In genomic region chr1:202113690-202114300, GRCh38 we compare ENCODE assay signal across 11 cellular contexts. TPM values are rescaled to one million over a fixed set of nuclear protein-coding genes. Genes with fewer than 3 reads are reported as not detected.
A peak's percentile ranks its signal among the peaks of the same experiment; 100 is the strongest.
DNase-seq lines count a peak whose midpoint lies in the region; ATAC-seq and TF ChIP-seq lines count a peak whose summit lies in the region.
"Had no signal": no experiment of that assay in that cellular context is flagged by ENCODE, and none has a peak within 500 bp of the region (broad histone marks: within the 10 kb centered on the region; RNA-seq: fewer than 3 reads in every experiment).

No MANE protein-coding gene starts in this region.

- POLR2A ChIA-PET in MCF 10A (lab: Yijun Ruan, JAX) (interaction anchor here (0.6 to 2.7 kb wide), 12 partner anchors 19 to 130 kb away, joined by 3 to 16 read pairs (median 4); partner anchors contain the start of gene ELF3), IMR-90 (lab: Charles Lee; ENCODE audit: unreplicated experiment) (no interaction called here)

- H3K4me1 Mint-ChIP-seq in MCF 10A (ENCODE audit: insufficient read depth, unreplicated experiment): peaks cover 23% of the 10 kb centered on the region
- peaks cover 8% of the 10 kb centered on the region for H3K4me1 Mint-ChIP-seq in endothelial cell (ENCODE audit: unreplicated experiment)

- H3K4ac ChIP-seq in IMR-90 (ENCODE audit: low read depth, low read length): no peak overlapping the region

- H3K36me3 Mint-ChIP-seq in MCF 10A (ENCODE audit: insufficient read depth, unreplicated experiment) (no peaks in the 10 kb centered on the region), endothelial cell (ENCODE audit: low read depth, unreplicated experiment) (no peaks in the 10 kb centered on the region)

- no peaks in the 10 kb centered on the region for H3K9me1 ChIP-seq in IMR-90 (ENCODE audit: insufficient read depth, low read length)

- peak overlapping the region; percentile 37 for H2AK9ac ChIP-seq in IMR-90 (replicated peaks; ENCODE audit: low read depth, low read length, poor library complexity)

- H3K4me3 Mint-ChIP-seq in MCF 10A (ENCODE audit: unreplicated experiment) (no peak overlapping the region), endothelial cell (ENCODE audit: unreplicated experiment) (peak overlapping the region; percentile 48)

- H3K27me3 ChIP-seq in breast epithelium: no peaks in the 10 kb centered on the region
- 0 out of 2 replicates have a peak, but pooled peaks cover 2% of the 10 kb centered on the region for H3K27me3 ChIP-seq in IMR-90 (ENCODE audit: control insufficient read depth, insufficient read depth, low read length)
- H3K27me3 ChIP-seq in stomach: no peaks in the 10 kb centered on the region
- H3K27me3 ChIP-seq in HAP-1 (ENCODE audit: low read depth): no peaks in the 10 kb centered on the region
- no peaks in the 10 kb centered on the region for H3K27me3 ChIP-seq in testis

- H3K27me3 Mint-ChIP-seq in MCF 10A (ENCODE audit: insufficient read depth, unreplicated experiment): no peaks in the 10 kb centered on the region
- H3K27me3 Mint-ChIP-seq in endothelial cell (ENCODE audit: unreplicated experiment): peaks cover 3% of the 10 kb centered on the region

- H4K5ac ChIP-seq in IMR-90 (ENCODE audit: low read depth, low read length): no peak overlapping the region

- no peaks in the 10 kb centered on the region for H3K9me3 Mint-ChIP-seq in MCF 10A (ENCODE audit: unreplicated experiment)
- no peaks in the 10 kb centered on the region for H3K9me3 Mint-ChIP-seq in endothelial cell (ENCODE audit: unreplicated experiment)

- H3K9ac ChIP-seq in IMR-90 (ENCODE audit: low read depth, low read length): no peak overlapping the region

- dilution Hi-C loops in IMR-90 (cut with HindIII; ENCODE audit: low sequenced_read_pairs, unreplicated experiment): no loop called here

- WGBS in IMR-90 (ENCODE audit: extremely low coverage in 2 of 2, insufficient read length in 1 of 2), 2 experiments: no CpG with 5 or more reads among the region's 2 CpGs
- WGBS in stomach, 5 donors: 19 to 58% (median 25%) methylated on average over 2 of the region's 2 CpGs
- WGBS in testis, 2 donors: 52 to 92% methylated on average over 2 of the region's 2 CpGs

- H4K8ac ChIP-seq in IMR-90 (ENCODE audit: low read depth in 2 of 2, low read length in 2 of 2): no peak overlapping the region

- no peak overlapping the region for H2AFZ ChIP-seq in IMR-90 (replicated peaks; ENCODE audit: low read length, poor library complexity)

- no peak overlapping the region for H3K56ac ChIP-seq in IMR-90 (ENCODE audit: extremely low read depth, insufficient read depth, low read length)

- in situ Hi-C loops in IMR-90 (cut with MboI; ENCODE audit: low sequenced_read_pairs) (no loop called here), HAP-1 (cut with MboI; ENCODE audit: low sequenced_read_pairs) (loop anchor here (10.0 kb wide), 1 partner anchor 219 kb away; no protein-coding TSS in a partner anchor)

- no peak overlapping the region for H3K4me2 ChIP-seq in IMR-90 (ENCODE audit: low read depth, low read length)

- no peak overlapping the region for H2BK5ac ChIP-seq in IMR-90 (ENCODE audit: low read depth, low read length, poor library complexity, severe bottlenecking)

- H3K4me3 ChIP-seq in breast epithelium (no peak overlapping the region), IMR-90 (ENCODE audit: insufficient read depth, low read depth, low read length) (no peak overlapping the region), stomach (no peak overlapping the region), HAP-1 (no peak overlapping the region), testis (no peak overlapping the region)

- H3K4me1 ChIP-seq in breast epithelium: peaks cover 0 to 9% of the 10 kb centered on the region in 2 donors
- H3K4me1 ChIP-seq in IMR-90 (ENCODE audit: control insufficient read depth, insufficient read depth, low read length): peaks cover 6% of the 10 kb centered on the region; the same call in 1 of the 2 replicates
- H3K4me1 ChIP-seq in stomach: peaks cover 23 to 41% (median 33%) of the 10 kb centered on the region in 4 donors
- H3K4me1 ChIP-seq in HAP-1: no peaks in the 10 kb centered on the region
- H3K4me1 ChIP-seq in testis: peaks cover 12% of the 10 kb centered on the region

- no peaks in the 10 kb centered on the region for H3K79me1 ChIP-seq in IMR-90 (ENCODE audit: low read depth in 1 of 2, low read length in 2 of 2)

- TF ChIP-seq RAD21 in IMR-90 (IDR thresholded peaks at IDR 0.05; ENCODE audit: low read length): no peak

- H3K9me3 ChIP-seq in breast epithelium: no peaks in the 10 kb centered on the region
- no peaks in the 10 kb centered on the region for H3K9me3 ChIP-seq in IMR-90 (ENCODE audit: control insufficient read depth, insufficient read depth, low read length)
- H3K9me3 ChIP-seq in stomach: no peaks in the 10 kb centered on the region
- H3K9me3 ChIP-seq in HAP-1: no peaks in the 10 kb centered on the region
- H3K9me3 ChIP-seq in testis: no peaks in the 10 kb centered on the region

- no peak for TF ChIP-seq EP300 in stomach (IDR thresholded peaks at IDR 0.05)

- TF ChIP-seq POLR2A in breast epithelium (IDR thresholded peaks at IDR 0.05): no peak
- no peak for TF ChIP-seq POLR2A in IMR-90 (IDR thresholded peaks at IDR 0.05; ENCODE audit: low read depth, low read length)
- TF ChIP-seq POLR2A in stomach (IDR thresholded peaks at IDR 0.05): no peak
- no peak for TF ChIP-seq POLR2A in testis (IDR thresholded peaks at IDR 0.05)

- H3K27ac ChIP-seq in breast epithelium (peak overlapping the region; percentile 83 to 85), IMR-90 (ENCODE audit: insufficient read depth, low read length) (no peak overlapping the region), stomach (peak overlapping the region; percentile 46 to 81 (median 68)), testis (no peak overlapping the region)

- no peak overlapping the region for H4K91ac ChIP-seq in IMR-90 (ENCODE audit: insufficient read depth, low read depth, low read length)

- 0 out of 2 replicates have a peak overlapping the region, but pooled peaks have one; percentile 12 for H2AK5ac ChIP-seq in IMR-90 (ENCODE audit: low read depth, low read length)

- no peaks in the 10 kb centered on the region for H4K20me1 ChIP-seq in IMR-90 (ENCODE audit: insufficient read depth, low read length)

- H3K14ac ChIP-seq in IMR-90 (replicated peaks; ENCODE audit: low read depth, low read length): no peak overlapping the region

- H3K27ac Mint-ChIP-seq in MCF 10A (ENCODE audit: low read depth, unreplicated experiment) (no peak overlapping the region), endothelial cell (ENCODE audit: unreplicated experiment) (no peak overlapping the region)

- BruUV-seq in MCF 10A (replicated peaks; lab: Mats Ljungman, UMichigan) (no TSS peak), IMR-90 (replicated peaks; lab: Mats Ljungman, UMichigan) (no TSS peak)

- no peak overlapping the region for H2BK120ac ChIP-seq in IMR-90 (ENCODE audit: low read depth, low read length)

- H2BK20ac ChIP-seq in IMR-90 (ENCODE audit: low read depth, low read length): no peak overlapping the region

- DNase-seq in breast epithelium (ENCODE audit: low spot score in 2 of 2) (no peak), MCF 10A (ENCODE audit: unreplicated experiment) (no peak), IMR-90 (no peak), endothelial cell (ENCODE audit: low spot score) (no peak), stomach (no peak), HAP-1 (ENCODE audit: low spot score in 2 of 2) (no peak), 8988T (no peak), testis (no peak)
- DNase-seq: stimulated activated naive CD4-positive, alpha-beta T cell had no signal

- CTCF ChIA-PET in MCF 10A (lab: Yijun Ruan, JAX): interaction anchor here (0.9 to 28.8 kb wide), 8 partner anchors 13 to 218 kb away, joined by 3 to 1380 read pairs (median 8); partner anchors contain the start of gene ELF3
- CTCF ChIA-PET in IMR-90 (lab: Yijun Ruan, JAX): interaction anchor here (0.6 to 1.0 kb wide), 2 partner anchors 21 to 841 kb away, joined by 4 read pairs; no protein-coding TSS in a partner anchor

- no peak overlapping the region for H3K18ac ChIP-seq in IMR-90 (ENCODE audit: low read depth, low read length)

- H3K23ac ChIP-seq in IMR-90 (ENCODE audit: low read depth, low read length): no peak overlapping the region

- ATAC-seq in IMR-90 (ENCODE audit: low read depth): no peak

- TF ChIP-seq CTCF in breast epithelium (IDR thresholded peaks at IDR 0.05) (no peak), MCF 10A (IDR thresholded peaks at IDR 0.05; ENCODE audit: unreplicated experiment) (no peak), IMR-90 (conservative IDR thresholded peaks at IDR 0.05; ENCODE audit: low read depth, low read length) (no peak), endothelial cell (IDR thresholded peaks at IDR 0.05; ENCODE audit: unreplicated experiment) (no peak), stomach (IDR thresholded peaks at IDR 0.05) (no peak), testis (IDR thresholded peaks at IDR 0.05) (no peak)

- no peaks in the 10 kb centered on the region for H3K36me3 ChIP-seq in breast epithelium
- H3K36me3 ChIP-seq in IMR-90 (ENCODE audit: control insufficient read depth, insufficient read depth, low read length): no peaks in the 10 kb centered on the region
- no peaks in the 10 kb centered on the region for H3K36me3 ChIP-seq in stomach
- no peaks in the 10 kb centered on the region for H3K36me3 ChIP-seq in HAP-1 (replicated peaks)
- H3K36me3 ChIP-seq in testis (ENCODE audit: low read depth, missing control alignments): no peaks in the 10 kb centered on the region

- intact Hi-C loops in breast epithelium (cut with DNase I; ENCODE audit: low total_unique reads): no loop called here
- intact Hi-C loops in MCF 10A (cut with micrococcal nuclease): no loop called here
- intact Hi-C loops in IMR-90 (cut with micrococcal nuclease): loop anchor here (10.0 kb wide), 1 partner anchor 229 kb away; the partner anchor contains the start of gene SHISA4
- intact Hi-C loops in stomach (cut with DNase I; ENCODE audit: low total_unique reads): no loop called here
- intact Hi-C loops in testis (cut with DNase I; ENCODE audit: low total_unique reads): no loop called here

- H2BK15ac ChIP-seq in IMR-90 (ENCODE audit: low read depth, low read length): no peak overlapping the region

RNA-seq across cellular contexts. Expression of gene GPR37L1, which starts 8.9 kb away (rescaled TPM):
- total RNA-seq in breast epithelium (not detected), MCF 10A (2022) (not detected in 2 replicates), IMR-90 (2012; rRNA removed) (not detected in 2 replicates), endothelial cell (ENCODE audit: unreplicated experiment) (not detected), stomach (1 to 10 TPM in 1 of 5 donors, under 1 TPM in 3, not detected in 1; under 0.01 to 2.0 (median 0.45) TPM), testis (1 to 10 TPM in 1 of 2 donors, under 1 TPM in 1; 0.56 to 1.6 TPM)
- polyA plus RNA-seq in IMR-90 (2012; rRNA removed) (0.02 TPM in 1 of 2 replicates, not detected in the other), stomach (under 1 TPM in 1 of 3 donors, not detected in 2; 0.18 TPM), testis (ENCODE audit: insufficient read depth, low read depth, low replicate concordance) (0.42 TPM)
- polyA plus RNA-seq in IMR-90 (2012; cell fraction: cytosol; rRNA removed): not detected in 2 replicates
- not detected in 2 replicates for polyA plus RNA-seq in IMR-90 (2012; cell fraction: nucleus; rRNA removed; ENCODE audit: low replicate concordance)
- total RNA-seq: mesenteric fat pad, RPMI7951 had no signal

RNA-seq across cellular contexts. Expression of gene ARL8A, which starts 30.7 kb away (rescaled TPM):
- total RNA-seq in breast epithelium (10 to 100 TPM; 29.9 to 41.1 (median 34.7) TPM), MCF 10A (2022) (94.8 and 126 TPM in 2 replicates), IMR-90 (2012; rRNA removed) (18.1 and 19.7 TPM in 2 replicates), endothelial cell (ENCODE audit: unreplicated experiment) (38.8 TPM), stomach (10 to 100 TPM in 4 of 5 donors, 1 to 10 TPM in 1; 7.8 to 34.5 (median 29.4) TPM), testis (10 to 100 TPM; 63.9 to 80.8 TPM)
- polyA plus RNA-seq in IMR-90 (2012; rRNA removed) (30.7 and 38.6 TPM in 2 replicates), stomach (10 to 100 TPM; 18.3 to 20.4 (median 19.1) TPM), testis (ENCODE audit: insufficient read depth, low read depth, low replicate concordance) (46.9 TPM)
- 17.7 and 30.7 TPM in 2 replicates for polyA plus RNA-seq in IMR-90 (2012; cell fraction: cytosol; rRNA removed)
- 37.8 and 46.1 TPM in 2 replicates for polyA plus RNA-seq in IMR-90 (2012; cell fraction: nucleus; rRNA removed; ENCODE audit: low replicate concordance)

RNA-seq across cellular contexts. Expression of gene PTPN7, which starts 46.6 kb away (rescaled TPM):
- total RNA-seq in breast epithelium (1 to 10 TPM; 1.4 to 4.2 (median 2.9) TPM), MCF 10A (2022) (not detected in 2 replicates), IMR-90 (2012; rRNA removed) (not detected in 2 replicates), endothelial cell (ENCODE audit: unreplicated experiment) (1.3 TPM), stomach (10 to 100 TPM in 1 of 5 donors, 1 to 10 TPM in 3, not detected in 1; 2.0 to 16.3 (median 4.6) TPM), testis (100 to 1,000 TPM in 1 of 2 donors, 10 to 100 TPM in 1; 84.1 to 119 TPM)
- polyA plus RNA-seq in IMR-90 (2012; rRNA removed) (0.05 TPM in 1 of 2 replicates, not detected in the other), stomach (1 to 10 TPM; 1.8 to 4.4 (median 2.1) TPM), testis (ENCODE audit: insufficient read depth, low read depth, low replicate concordance) (43.0 TPM)
- not detected in 2 replicates for polyA plus RNA-seq in IMR-90 (2012; cell fraction: cytosol; rRNA removed)
- polyA plus RNA-seq in IMR-90 (2012; cell fraction: nucleus; rRNA removed; ENCODE audit: low replicate concordance): not detected in 2 replicates
- total RNA-seq: RPMI7951 had no signal

Comparison
In these comparisons a context has a peak if more than half of its experiments do, and no peak if none do; other contexts are left out.
1. H3K27ac ChIP-seq: peak in breast epithelium (2 of 2) and stomach (5 of 5); none in IMR-90 (single experiment) and testis (0 of 2).
2. RNA of gene PTPN7, which starts 46.6 kb away (total RNA-seq): 84.1 to 119 TPM in testis; 2.0 to 16.3 TPM in stomach, 1.4 to 4.2 TPM in breast epithelium, 1.3 TPM in endothelial cell (single experiment), not detected in IMR-90 and not detected in MCF 10A; every median in the first group is over 4 times any median in the second.